ENCODE assay signal across 8 cellular contexts in genomic region chr12:122526683-122527477, GRCh38. TPM values are rescaled to one million over a fixed set of nuclear protein-coding genes. Genes with fewer than 3 reads are reported as not detected.
DNase-seq lines count a peak whose midpoint lies in the region; ATAC-seq and TF ChIP-seq lines count a peak whose summit lies in the region.

Gene KNTC1 (plus strand): TSS chr12:122527249. CDS start chr12:122530064, 2,815 bp downstream.
Gene RSRC2 (minus strand): TSS chr12:122526936. CDS start chr12:122526853, 83 bp downstream.

- H3K9me3 Mint-ChIP-seq in effector memory CD8-positive, alpha-beta T cell: no peaks in the 10 kb centered on the region

- no peak for TF ChIP-seq CTCF in GM20000 (IDR thresholded peaks at IDR 0.05; ENCODE audit: extremely low read depth, missing control alignments)

- H3K36me3 Mint-ChIP-seq in effector memory CD8-positive, alpha-beta T cell (ENCODE audit: insufficient read depth): peaks cover 34% of the 10 kb centered on the region

- no peaks in the 10 kb centered on the region for H3K27me3 Mint-ChIP-seq in effector memory CD8-positive, alpha-beta T cell

- H3K4me3 Mint-ChIP-seq in effector memory CD8-positive, alpha-beta T cell: no peak within 1 kb of the TSS

- H3K4me1 Mint-ChIP-seq in effector memory CD8-positive, alpha-beta T cell (ENCODE audit: low read depth in 2 of 2): peaks cover 20 to 31% of the 10 kb centered on the region in 2 donors

- DNase-seq in COLO668 (lab: John Stamatoyannopoulos, UW; ENCODE audit: unreplicated experiment) (peak; percentile 99), GM20000 (ENCODE audit: low spot score) (peak; percentile 92), HS-5 (ENCODE audit: low read depth) (peak; percentile 99), lung microvascular endothelial cell (ENCODE audit: low read depth in 2 of 2) (peak; percentile 99 to 100)
- DNase-seq in NK-92 treated with Interleukin-12 subunit alpha and Interleukin-12 subunit beta, amount 100 ng/mL, for 24 hours (lab: John Stamatoyannopoulos, UW): peak; percentile 95
- DNase-seq in activated CD8-positive, alpha-beta memory T cell treated with anti-CD3 and anti-CD28 coated beads for 24 hours: peak; percentile 97
- DNase-seq in effector memory CD8-positive, alpha-beta T cell: peak; percentile 96 to 98 (median 97)
- peak; percentile 96 to 98 (median 96) for DNase-seq in stimulated activated CD4-positive, alpha-beta T cell treated with anti-CD3 and anti-CD28 coated beads, TNF-alpha, amount 100 ng/mL, for 48 hours (ENCODE audit: low read depth in 3 of 3)

- H3K27ac Mint-ChIP-seq in effector memory CD8-positive, alpha-beta T cell: no peak within 1 kb of the TSS

- peak; percentile 88 for ATAC-seq in effector memory CD8-positive, alpha-beta T cell (replicated peaks)

RNA-seq across cellular contexts. Expression of gene KNTC1, which starts in this region (rescaled TPM):
- 13.1 and 15.3 TPM in 2 replicates for total RNA-seq in lung microvascular endothelial cell

RNA-seq across cellular contexts. Expression of gene RSRC2, which starts in this region (rescaled TPM):
- 19.6 and 28.0 TPM in 2 replicates for total RNA-seq in lung microvascular endothelial cell

Comparison
In these comparisons a context has a peak if more than half of its experiments do, and no peak if none do; other contexts are left out.
1. Peak in every context shown above with its lines: DNase-seq and ATAC-seq.